9 cellular contexts compared by ENCODE assay signal in the genomic region with DNA sequence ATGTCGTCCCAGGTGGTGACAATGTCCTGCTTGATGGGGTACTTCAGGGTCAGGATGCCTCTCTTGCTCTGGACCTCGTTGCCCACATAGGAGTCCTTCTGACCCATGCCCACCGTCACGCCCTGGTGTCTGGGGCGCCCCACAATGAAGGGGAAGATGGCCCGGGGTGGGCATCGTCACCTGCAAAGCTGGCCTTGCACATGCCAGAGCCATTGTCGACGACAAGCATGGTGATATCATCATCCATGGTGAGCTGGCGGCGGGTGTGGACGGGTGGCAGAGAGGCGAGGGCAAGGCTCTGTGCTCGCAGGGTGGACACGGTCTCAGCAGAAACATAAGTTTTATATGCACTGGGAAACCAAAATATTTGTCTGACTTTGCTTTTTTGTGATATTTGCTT.
"Had no signal": no experiment of that assay in that cellular context is flagged by ENCODE, and none has a peak within 500 bp of the region (broad histone marks: within the 10 kb centered on the region; RNA-seq: fewer than 3 reads in every experiment).

No MANE protein-coding gene starts in this region.

- ATAC-seq: GM23338, HCT116 had no signal

- H3K9ac ChIP-seq: GM23248 had no signal

- H3K4me1 ChIP-seq: HAP-1 had no signal

- H3K36me3 ChIP-seq: HAP-1 had no signal

- H2AFZ ChIP-seq: GM23248, GM23338 had no signal

- H3K27ac ChIP-seq: GM23248 had no signal

- H3K4me3 ChIP-seq: GM23248, GM23338, HAP-1 had no signal

- H3K9me3 ChIP-seq: HAP-1 had no signal

- DNase-seq: GM23248, GOT3, H7, H9, HCEC 1CT, HFFc6 had no signal

- H3K4me2 ChIP-seq: GM23338 had no signal
